In the genomic region with DNA sequence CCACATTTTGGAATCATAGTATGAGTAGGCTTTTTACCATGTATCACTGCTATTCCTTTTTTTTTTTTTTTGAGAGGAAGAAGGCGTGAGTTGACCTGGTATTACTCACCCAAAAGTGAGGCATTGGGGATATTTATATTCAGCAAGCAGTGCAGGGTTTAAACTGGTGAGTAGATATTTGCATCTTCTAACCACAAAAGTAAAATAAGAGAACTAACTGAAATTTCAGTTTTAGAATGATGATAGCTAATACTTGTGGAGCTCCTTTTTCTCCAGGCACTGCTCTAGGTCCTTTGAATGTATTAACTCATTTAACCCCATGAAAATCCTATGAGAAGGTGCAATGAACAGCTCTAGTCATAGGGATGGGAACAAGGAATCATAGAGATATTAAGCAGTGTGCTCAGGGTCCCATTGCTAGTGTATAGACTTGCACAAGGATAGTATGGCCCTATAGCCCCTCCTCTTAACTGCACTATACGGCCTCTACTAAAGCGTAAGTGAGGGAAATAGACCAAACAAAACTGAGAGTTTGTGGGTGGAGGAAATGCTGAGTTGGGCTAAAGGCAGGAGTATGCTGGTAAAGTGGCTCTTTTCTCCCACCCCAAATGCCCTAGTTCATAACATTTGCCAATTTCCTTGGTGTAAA, we compare ENCODE assay signal across 9 cellular contexts.
DNase-seq lines count a peak whose midpoint lies in the region; ATAC-seq and TF ChIP-seq lines count a peak whose summit lies in the region.
"Had no signal": no experiment of that assay in that cellular context is flagged by ENCODE, and none has a peak within 500 bp of the region (broad histone marks: within the 10 kb centered on the region; RNA-seq: fewer than 3 reads in every experiment).

No MANE protein-coding gene starts in this region.

- CTCF ChIA-PET in mammary epithelial cell (lab: Charles Lee; ENCODE audit: low non-redundant PET): no interaction called here
- CTCF ChIA-PET in A673 (lab: Charles Lee): no interaction called here

- peak overlapping the region; percentile 76 for H3K4me2 ChIP-seq in Karpas-422 (ENCODE audit: low read depth, low read length, poor library complexity, severe bottlenecking)
- peak overlapping the region; percentile 19 for H3K4me2 ChIP-seq in mammary epithelial cell (ENCODE audit: insufficient read depth, low read depth, low read length)

- in situ Hi-C loops in mammary epithelial cell (cut with MboI; ENCODE audit: low sequenced_read_pairs in 2 of 2): no loop called here

- H3K4me3 ChIP-seq in Karpas-422 (ENCODE audit: low read length) (peak overlapping the region; percentile 48), mammary epithelial cell (replicated peaks in 1 of 3; ENCODE audit: insufficient read depth in 1 of 3, low read depth in 2 of 3, low read length in 3 of 3) (no peak overlapping the region), A673 (ENCODE audit: low read depth, low read length, poor library complexity, severe bottlenecking) (no peak overlapping the region)

- H3K36me3 ChIP-seq in Karpas-422 (ENCODE audit: insufficient read depth, low read length) (no peaks in the 10 kb centered on the region), mammary epithelial cell (ENCODE audit: insufficient read depth, low read length) (no peaks in the 10 kb centered on the region), A673 (ENCODE audit: insufficient read depth, low read length, poor library complexity, severe bottlenecking) (no peaks in the 10 kb centered on the region)

- no peaks in the 10 kb centered on the region for H3K36me3 Mint-ChIP-seq in osteocyte (ENCODE audit: unreplicated experiment)

- DNase-seq in Karpas-422 (peak; percentile 97), mammary epithelial cell (peak; percentile 80), NCI-H2171 (lab: John Stamatoyannopoulos, UW) (no peak), mucosa of gallbladder (ENCODE audit: low spot score) (no peak), A673 (ENCODE audit: low spot score) (no peak), osteocyte (ENCODE audit: extremely low spot score, unreplicated experiment) (no peak)

- H3K4me3 Mint-ChIP-seq in osteocyte (ENCODE audit: unreplicated experiment): no peak overlapping the region
- H3K4me3 Mint-ChIP-seq: nephron had no signal

- H3K27ac Mint-ChIP-seq in osteocyte (ENCODE audit: unreplicated experiment): no peak overlapping the region
- H3K27ac Mint-ChIP-seq: nephron had no signal

- H3K79me2 ChIP-seq in Karpas-422 (ENCODE audit: low read length) (no peaks in the 10 kb centered on the region), mammary epithelial cell (ENCODE audit: insufficient read depth, low read length) (no peaks in the 10 kb centered on the region)

- TF ChIP-seq CTCF in mammary epithelial cell (conservative IDR thresholded peaks at IDR 0.05 in 1 of 2, IDR thresholded peaks at IDR 0.05 in 1 of 2; ENCODE audit: extremely low read depth in 1 of 2, insufficient read depth in 1 of 2, low read depth in 1 of 2, low read length in 2 of 2) (no peak), A673 (conservative IDR thresholded peaks at IDR 0.05; ENCODE audit: low read depth, low read length) (no peak), osteocyte (IDR thresholded peaks at IDR 0.05) (no peak)

- ATAC-seq in GM18505 (IDR thresholded peaks at IDR 0.05; ENCODE audit: unreplicated experiment) (peak; percentile 48), GM21786 (IDR thresholded peaks at IDR 0.05; ENCODE audit: unreplicated experiment) (peak; percentile 70)

- H3K4me1 ChIP-seq in Karpas-422 (ENCODE audit: low read length): peaks cover 80% of the 10 kb centered on the region
- H3K4me1 ChIP-seq in mammary epithelial cell (ENCODE audit: insufficient read depth, low read length): peaks cover 25% of the 10 kb centered on the region
- H3K4me1 ChIP-seq in A673 (ENCODE audit: insufficient read depth, low read length, poor library complexity, severe bottlenecking): peaks cover 6% of the 10 kb centered on the region

- H3K9me3 ChIP-seq in Karpas-422 (ENCODE audit: low read length): no peaks in the 10 kb centered on the region
- no peaks in the 10 kb centered on the region for H3K9me3 ChIP-seq in mammary epithelial cell (replicated peaks; ENCODE audit: insufficient read depth, low read length)
- no peaks in the 10 kb centered on the region for H3K9me3 ChIP-seq in A673 (ENCODE audit: low read depth, low read length, poor library complexity, severe bottlenecking)

- no peaks in the 10 kb centered on the region for H4K20me1 ChIP-seq in Karpas-422 (ENCODE audit: insufficient read depth, low read depth, low read length)
- H4K20me1 ChIP-seq in mammary epithelial cell (ENCODE audit: insufficient read depth, low read length): no peaks in the 10 kb centered on the region

- POLR2A ChIA-PET in A673 (lab: Charles Lee; ENCODE audit: low non-redundant PET): no interaction called here

- H3K27ac ChIP-seq in Karpas-422 (ENCODE audit: low read length): peak overlapping the region; percentile 97
- H3K27ac ChIP-seq in mammary epithelial cell (ENCODE audit: insufficient read depth, low read depth, low read length): no peak overlapping the region
- no peak overlapping the region for H3K27ac ChIP-seq in A673 (ENCODE audit: low read depth, low read length, poor library complexity, severe bottlenecking)

- WGBS in mammary epithelial cell (ENCODE audit: low coverage, missing lambda C conversion rate): 100% methylated on average over 2 of the region's 3 CpGs

- H2AFZ ChIP-seq in Karpas-422 (ENCODE audit: low read length) (no peak overlapping the region), mammary epithelial cell (ENCODE audit: low read depth, low read length) (peak overlapping the region; percentile 31)

- no peaks in the 10 kb centered on the region for H3K9me2 ChIP-seq in Karpas-422 (replicated peaks; ENCODE audit: insufficient read depth, low read length)

- peaks cover 3% of the 10 kb centered on the region for H3K9me3 Mint-ChIP-seq in osteocyte (ENCODE audit: unreplicated experiment)
- H3K9me3 Mint-ChIP-seq: nephron had no signal

- intact Hi-C loops in mammary epithelial cell (cut with micrococcal nuclease): loop anchor here (1.0 kb wide), 1 partner anchor 43 kb away; no protein-coding TSS in a partner anchor
- intact Hi-C loops in A673 (cut with micrococcal nuclease; ENCODE audit: unreplicated experiment): no loop called here

- H3K27me3 ChIP-seq in Karpas-422 (ENCODE audit: low read length) (no peaks in the 10 kb centered on the region), mammary epithelial cell (ENCODE audit: insufficient read depth, low read length) (no peaks in the 10 kb centered on the region), A673 (replicated peaks; ENCODE audit: insufficient read depth, low read depth, low read length, poor library complexity) (no peaks in the 10 kb centered on the region)

- no peak for TF ChIP-seq POLR2A in GM18505 (IDR thresholded peaks at IDR 0.05; ENCODE audit: borderline replicate concordance, extremely low read depth, insufficient read depth, insufficient read length)

- no TSS peak for BruUV-seq in mammary epithelial cell (replicated peaks; lab: Mats Ljungman, UMichigan)
- BruUV-seq in A673 (replicated peaks; lab: Mats Ljungman, UMichigan): no TSS peak

- no peaks in the 10 kb centered on the region for H3K27me3 Mint-ChIP-seq in osteocyte (ENCODE audit: unreplicated experiment)

- dilution Hi-C loops in mammary epithelial cell (cut with HindIII; ENCODE audit: low sequenced_read_pairs): no loop called here

- H3K9ac ChIP-seq in Karpas-422 (ENCODE audit: low read length): peak overlapping the region; percentile 75
- H3K9ac ChIP-seq in mammary epithelial cell (ENCODE audit: insufficient read depth, low read length): peak overlapping the region; percentile 10

- peaks cover 22% of the 10 kb centered on the region for H3K4me1 Mint-ChIP-seq in osteocyte (ENCODE audit: unreplicated experiment)

Comparison
In these comparisons a context has a peak if more than half of its experiments do, and no peak if none do; other contexts are left out.
1. DNase-seq: peak in Karpas-422 (single experiment) and mammary epithelial cell (single experiment); none in NCI-H2171 (single experiment), mucosa of gallbladder (single experiment), A673 (single experiment) and osteocyte (single experiment).